21 cellular contexts compared by ENCODE assay signal in genomic region chr22:45683248-45683647, GRCh38. TPM values are rescaled to one million over a fixed set of nuclear protein-coding genes. Genes with fewer than 3 reads are reported as not detected.
A peak's percentile ranks its signal among the peaks of the same experiment; 100 is the strongest.
DNase-seq lines count a peak whose midpoint lies in the region; ATAC-seq, FAIRE-seq and TF ChIP-seq lines count a peak whose summit lies in the region.
"Had no signal": no experiment of that assay in that cellular context is flagged by ENCODE, and none has a peak within 500 bp of the region (broad histone marks: within the 10 kb centered on the region; RNA-seq: fewer than 3 reads in every experiment).

No MANE protein-coding gene starts in this region.

- H3K4me3 Mint-ChIP-seq in neural progenitor cell: no peak overlapping the region
- H3K4me3 Mint-ChIP-seq: activated CD4-positive, alpha-beta T cell treated with anti-CD3 and anti-CD28 coated beads, Interleukin-2, amount 10 ng/mL, durations not matched to agents 24 days and 14 days; natural killer cell treated with Interleukin-12 subunit alpha and Interleukin-12 subunit beta and Interleukin-15 and Interleukin-18, amount 100 ng/mL, for 72 hours had no signal

- H3K9me2 ChIP-seq in OCI-LY7 (ENCODE audit: insufficient read depth, low read length): no peaks in the 10 kb centered on the region

- H4K20me1 ChIP-seq in HepG2 (ENCODE audit: insufficient read depth, low read length) (peaks cover 12% of the 10 kb centered on the region), OCI-LY7 (ENCODE audit: insufficient read depth, low read length) (peaks cover 47% of the 10 kb centered on the region), neural progenitor cell (ENCODE audit: low read depth) (peaks cover 100% of the 10 kb centered on the region)

- H3K36me3 ChIP-seq in right lobe of liver (no peaks in the 10 kb centered on the region), HepG2 (replicated peaks in 1 of 2; ENCODE audit: control insufficient read depth in 1 of 2, insufficient read depth in 2 of 2, low read length in 2 of 2) (0 out of 5 replicates have a peak, but pooled peaks cover 1 to 9% of the 10 kb centered on the region in 2 experiments), OCI-LY7 (ENCODE audit: insufficient read depth, low read length) (peaks cover 9% of the 10 kb centered on the region; the same call in 1 of the 2 replicates), BE2C (peaks cover 3% of the 10 kb centered on the region; the same call in 1 of the 2 replicates), neural progenitor cell (no peaks in the 10 kb centered on the region)
- H3K36me3 ChIP-seq: left ventricle myocardium inferior had no signal

- H3K9me3 Mint-ChIP-seq in neural progenitor cell: no peaks in the 10 kb centered on the region
- H3K9me3 Mint-ChIP-seq: activated CD4-positive, alpha-beta T cell treated with anti-CD3 and anti-CD28 coated beads, Interleukin-2, amount 10 ng/mL, durations not matched to agents 24 days and 14 days; natural killer cell treated with Interleukin-12 subunit alpha and Interleukin-12 subunit beta and Interleukin-15 and Interleukin-18, amount 100 ng/mL, for 72 hours had no signal

- no peak overlapping the region for H3K27ac ChIP-seq in right lobe of liver
- H3K27ac ChIP-seq in HepG2 (ENCODE audit: extremely low read length, insufficient read depth, low read length): no peak overlapping the region
- no peak overlapping the region for H3K27ac ChIP-seq in OCI-LY7 (ENCODE audit: low read depth, low read length, poor library complexity, severe bottlenecking)
- H3K27ac ChIP-seq in neural progenitor cell: no peak overlapping the region
- H3K27ac ChIP-seq: coronary artery, foreskin keratinocyte, left ventricle myocardium inferior, RWPE1 had no signal

- peaks cover 0 to 3% (median under 1%) of the 10 kb centered on the region in 4 donors for H3K4me1 ChIP-seq in right lobe of liver
- H3K4me1 ChIP-seq in HepG2 (ENCODE audit: insufficient read depth, low read length): peaks cover 15% of the 10 kb centered on the region
- H3K4me1 ChIP-seq in OCI-LY7 (ENCODE audit: insufficient read depth, low read length, poor library complexity, severe bottlenecking): peaks cover 51% of the 10 kb centered on the region
- H3K4me1 ChIP-seq in BE2C: peaks cover 8% of the 10 kb centered on the region; the same call in 1 of the 2 replicates
- H3K4me1 ChIP-seq in neural progenitor cell: no peaks in the 10 kb centered on the region

- H3K27me3 Mint-ChIP-seq in neural progenitor cell (ENCODE audit: insufficient read depth, low read depth): no peaks in the 10 kb centered on the region
- H3K27me3 Mint-ChIP-seq: activated CD4-positive, alpha-beta T cell treated with anti-CD3 and anti-CD28 coated beads, Interleukin-2, amount 10 ng/mL, durations not matched to agents 24 days and 14 days; natural killer cell treated with Interleukin-12 subunit alpha and Interleukin-12 subunit beta and Interleukin-15 and Interleukin-18, amount 100 ng/mL, for 72 hours had no signal

- no peak for TF ChIP-seq RAD21 in HepG2 (CRISPR knock-in tag; IDR thresholded peaks at IDR 0.05)

- FAIRE-seq in HepG2 (lab: Jason Lieb, UNC): no peak

- H3K27me3 ChIP-seq in right lobe of liver (no peaks in the 10 kb centered on the region), HepG2 (ENCODE audit: control insufficient read depth in 1 of 2, insufficient read depth in 2 of 2, low read length in 2 of 2) (no peaks in the 10 kb centered on the region), BE2C (no peaks in the 10 kb centered on the region), neural progenitor cell (no peaks in the 10 kb centered on the region)
- H3K27me3 ChIP-seq: foreskin keratinocyte had no signal

- peaks cover 93% of the 10 kb centered on the region for H3K79me2 ChIP-seq in HepG2 (ENCODE audit: insufficient read depth, low read length)
- peaks cover 95% of the 10 kb centered on the region for H3K79me2 ChIP-seq in OCI-LY7 (ENCODE audit: insufficient read depth, low read depth, low read length)
- peaks cover 100% of the 10 kb centered on the region for H3K79me2 ChIP-seq in neural progenitor cell (ENCODE audit: low read depth)

- POLR2A ChIA-PET in HepG2 (lab: Yijun Ruan, JAX): no interaction called here
- POLR2A ChIA-PET in OCI-LY7 (lab: Charles Lee): interaction anchor here (0.7 to 0.8 kb wide), 2 partner anchors 102 to 141 kb away, joined by 3 read pairs; no protein-coding TSS in a partner anchor

- DNase-seq in right lobe of liver (no peak), HepG2 (ENCODE audit: low spot score) (no peak), OCI-LY7 (ENCODE audit: low spot score) (no peak), globus pallidus (ENCODE audit: low spot score) (peak; percentile 22), BE2C (no peak), neural progenitor cell (ENCODE audit: low spot score) (no peak), OCI-M1 (lab: John Stamatoyannopoulos, UW) (no peak), NCI-H1048 (lab: John Stamatoyannopoulos, UW) (no peak)
- DNase-seq: activated CD4-positive, alpha-beta T cell treated with anti-CD3 and anti-CD28 coated beads, Interleukin-2, amount 10 ng/mL, durations not matched to agents 24 days and 14 days; activated naive CD4-positive, alpha-beta T cell treated with anti-CD3 and anti-CD28 coated beads, Interleukin-2, amount 50 U/mL, for 16 hours; activated T-cell treated with anti-CD3 and anti-CD28 coated beads for 4 hours; foreskin keratinocyte; H7; left ventricle myocardium inferior; MM.1S; NCI-H748 treated with DMSO at 0.1 percent for 48 hours; stimulated activated CD4-positive, alpha-beta T cell treated with anti-CD3 and anti-CD28 coated beads, Interleukin-12 subunit alpha, Interleukin-12 subunit beta, amount 100 ng/mL, for 4 hours; stimulated activated naive CD4-positive, alpha-beta T cell treated with Interleukin-2 at 50 U/mL for 16 hours had no signal

- H2AFZ ChIP-seq in HepG2 (ENCODE audit: low read length): no peak overlapping the region
- H2AFZ ChIP-seq in OCI-LY7 (ENCODE audit: low read length): no peak overlapping the region
- H2AFZ ChIP-seq in neural progenitor cell (replicated peaks): no peak overlapping the region

- in situ Hi-C loops in HepG2 (cut with HindIII; ENCODE audit: extremely low pct_ligation_motif_present, low pct_unique_long_range_greater_than_20kb): no loop called here

- no peak overlapping the region for H3K27ac Mint-ChIP-seq in neural progenitor cell
- H3K27ac Mint-ChIP-seq: activated CD4-positive, alpha-beta T cell treated with anti-CD3 and anti-CD28 coated beads, Interleukin-2, amount 10 ng/mL, durations not matched to agents 24 days and 14 days; natural killer cell treated with Interleukin-12 subunit alpha and Interleukin-12 subunit beta and Interleukin-15 and Interleukin-18, amount 100 ng/mL, for 72 hours had no signal

- no peak overlapping the region for H3K4me3 ChIP-seq in right lobe of liver
- H3K4me3 ChIP-seq in HepG2 (replicated peaks in 1 of 3; ENCODE audit: insufficient read depth in 1 of 3, low read depth in 2 of 3, low read length in 3 of 3): no peak overlapping the region
- no peak overlapping the region for H3K4me3 ChIP-seq in OCI-LY7 (ENCODE audit: low read depth, low read length, poor library complexity, severe bottlenecking)
- H3K4me3 ChIP-seq in BE2C (ENCODE audit: low read depth, low read length): no peak overlapping the region
- no peak overlapping the region for H3K4me3 ChIP-seq in neural progenitor cell
- H3K4me3 ChIP-seq: coronary artery, left ventricle myocardium inferior had no signal

- BruUV-seq in HepG2 (replicated peaks; lab: Mats Ljungman, UMichigan) (no TSS peak), OCI-LY7 (replicated peaks; lab: Mats Ljungman, UMichigan) (no TSS peak)

- H3K9ac ChIP-seq in HepG2 (ENCODE audit: insufficient read depth, low read depth, low read length) (no peak overlapping the region), neural progenitor cell (no peak overlapping the region)

- CTCF ChIA-PET in HepG2 (lab: Yijun Ruan, JAX; ENCODE audit: low intra/inter-chr PET ratio, low total read pairs): no interaction called here
- CTCF ChIA-PET in OCI-LY7 (lab: Charles Lee; ENCODE audit: unreplicated experiment): no interaction called here

- TF ChIP-seq CTCF in right lobe of liver (IDR thresholded peaks at IDR 0.05) (no peak), HepG2 (CRISPR knock-in tag; IDR thresholded peaks at IDR 0.05) (no peak), OCI-LY7 (conservative IDR thresholded peaks at IDR 0.05; ENCODE audit: low read length) (no peak), BE2C (IDR thresholded peaks at IDR 0.05; ENCODE audit: low read depth, low read length) (no peak), neural progenitor cell (IDR thresholded peaks at IDR 0.05) (no peak)

- WGBS in right lobe of liver (ENCODE audit: insufficient coverage, low coverage, low lambda C conversion rate, missing lambda C conversion rate): 75% methylated on average over 5 of the region's 6 CpGs
- WGBS in HepG2 (ENCODE audit: low lambda C conversion rate): over 99% methylated on average over 6 of the region's 6 CpGs

- intact Hi-C loops in right lobe of liver (cut with DNase I) (no loop called here), HepG2 (cut with micrococcal nuclease; ENCODE audit: unreplicated experiment) (no loop called here), OCI-LY7 (cut with micrococcal nuclease; ENCODE audit: unreplicated experiment) (no loop called here)

- TF ChIP-seq POLR2A in right lobe of liver (IDR thresholded peaks at IDR 0.05) (no peak), HepG2 (IDR thresholded peaks at IDR 0.05; ENCODE audit: insufficient read depth in 1 of 2, low read depth in 2 of 2, low read length in 2 of 2) (no peak)

- peaks cover 3% of the 10 kb centered on the region for H3K36me3 Mint-ChIP-seq in neural progenitor cell
- H3K36me3 Mint-ChIP-seq: natural killer cell treated with Interleukin-12 subunit alpha and Interleukin-12 subunit beta and Interleukin-15 and Interleukin-18, amount 100 ng/mL, for 72 hours had no signal

- ATAC-seq in right lobe of liver: peak; percentile 40 to 81 (median 64)
- ATAC-seq in HepG2: no peak
- ATAC-seq: foreskin keratinocyte; natural killer cell treated with Interleukin-12 subunit alpha and Interleukin-12 subunit beta and Interleukin-15 and Interleukin-18, amount 100 ng/mL, for 72 hours had no signal

- no peak overlapping the region for H3K4me2 ChIP-seq in HepG2 (ENCODE audit: low read depth, low read length)
- peak overlapping the region; percentile 37; the same call in 1 of the 2 replicates for H3K4me2 ChIP-seq in OCI-LY7 (ENCODE audit: low read length)
- no peak overlapping the region for H3K4me2 ChIP-seq in neural progenitor cell

- H3K9me3 ChIP-seq in right lobe of liver (no peaks in the 10 kb centered on the region), HepG2 (ENCODE audit: low read length) (no peaks in the 10 kb centered on the region), OCI-LY7 (ENCODE audit: low read length) (no peaks in the 10 kb centered on the region), BE2C (no peaks in the 10 kb centered on the region), neural progenitor cell (ENCODE audit: low read depth) (no peaks in the 10 kb centered on the region)
- H3K9me3 ChIP-seq: left ventricle myocardium inferior had no signal

- no peaks in the 10 kb centered on the region for H3F3A ChIP-seq in neural progenitor cell (ENCODE audit: low read depth)

- TF ChIP-seq EP300 in HepG2 (IDR thresholded peaks at IDR 0.05; ENCODE audit: low read depth in 2 of 2, low read length in 2 of 2) (no peak), HepG2 (CRISPR knock-in tag; IDR thresholded peaks at IDR 0.05; ENCODE audit: borderline replicate concordance) (no peak)

- H3K4me1 Mint-ChIP-seq in neural progenitor cell: peaks cover 6% of the 10 kb centered on the region

RNA-seq across cellular contexts. Expression of gene ATXN10, which starts 11.6 kb away (rescaled TPM):
- 100 to 1,000 TPM in 1 of 6 experiments, 10 to 100 TPM in 5; 70.0 to 118 (median 84.3) TPM for total RNA-seq in right lobe of liver
- 60.1 and 136 TPM in 2 replicates for total RNA-seq in HepG2 (2016; rRNA removed; fragmentation: Illumina TruSeq; extraction: Trizol)
- 427 and 465 TPM in 2 replicates for total RNA-seq in HepG2 (2016; cell fraction: cytosol; rRNA removed; fragmentation: Illumina TruSeq; extraction: Trizol; ENCODE audit: low read depth)
- total RNA-seq in HepG2 (2016; cell fraction: insoluble cytoplasmic fraction; rRNA removed; fragmentation: Illumina TruSeq; extraction: Trizol): 62.2 and 127 TPM in 2 replicates
- total RNA-seq in HepG2 (2016; cell fraction: membrane; rRNA removed; fragmentation: Illumina TruSeq; extraction: Trizol): 131 and 135 TPM in 2 replicates
- 67.8 and 78.6 TPM in 2 replicates for total RNA-seq in HepG2 (2016; cell fraction: nucleus; rRNA removed; fragmentation: Illumina TruSeq; extraction: Trizol)
- 162 and 194 TPM in 2 replicates for polyA plus RNA-seq in HepG2 (2011; rRNA removed)
- 81.2 and 134 TPM in 2 replicates for polyA plus RNA-seq in HepG2 (2011; cell fraction: cytosol; rRNA removed)
- polyA plus RNA-seq in HepG2 (2011; cell fraction: nucleus; rRNA removed): 23.1 and 30.4 TPM in 2 replicates
- 126 and 155 TPM in 2 replicates for polyA plus RNA-seq in HepG2 (2012)
- 16.3 and 18.9 TPM in 2 replicates for polyA plus RNA-seq in HepG2 (2016; cell fraction: cytosol; fragmentation: Illumina TruSeq; extraction: Trizol; ENCODE audit: low read depth)
- polyA plus RNA-seq in HepG2 (2016; cell fraction: insoluble cytoplasmic fraction; fragmentation: Illumina TruSeq; extraction: Trizol; ENCODE audit: low read depth): 227 and 248 TPM in 2 replicates
- polyA plus RNA-seq in HepG2 (2016; cell fraction: membrane; fragmentation: Illumina TruSeq; extraction: Trizol; ENCODE audit: low read depth): 22.8 and 26.0 TPM in 2 replicates
- 96.5 and 111 TPM in 2 replicates for polyA plus RNA-seq in HepG2 (2016; cell fraction: nucleus; fragmentation: Illumina TruSeq; extraction: Trizol; ENCODE audit: insufficient read depth, low read depth)
- 126 and 271 TPM in 2 replicates for polyA minus RNA-seq in HepG2 (2011; rRNA and poly(A)+ RNA removed; ENCODE audit: low replicate concordance)
- polyA minus RNA-seq in HepG2 (2011; cell fraction: cytosol; rRNA and poly(A)+ RNA removed): 105 and 118 TPM in 2 replicates
- polyA minus RNA-seq in HepG2 (2011; cell fraction: nucleus; rRNA and poly(A)+ RNA removed): 95.1 and 136 TPM in 2 replicates
- 54.0 and 66.1 TPM in 2 replicates for total RNA-seq in OCI-LY7 (2014; rRNA removed; shearing (Covaris generic))
- total RNA-seq in OCI-LY7 (2022): 190 and 197 TPM in 2 replicates
- 126 TPM for polyA plus RNA-seq in BE2C (2012; ENCODE audit: insufficient read depth, insufficient read length, low read depth)
- 125 and 168 TPM in 2 replicates for total RNA-seq in neural progenitor cell (ENCODE audit: low replicate concordance)
